26 cellular contexts compared by ENCODE assay signal in the genomic region with DNA sequence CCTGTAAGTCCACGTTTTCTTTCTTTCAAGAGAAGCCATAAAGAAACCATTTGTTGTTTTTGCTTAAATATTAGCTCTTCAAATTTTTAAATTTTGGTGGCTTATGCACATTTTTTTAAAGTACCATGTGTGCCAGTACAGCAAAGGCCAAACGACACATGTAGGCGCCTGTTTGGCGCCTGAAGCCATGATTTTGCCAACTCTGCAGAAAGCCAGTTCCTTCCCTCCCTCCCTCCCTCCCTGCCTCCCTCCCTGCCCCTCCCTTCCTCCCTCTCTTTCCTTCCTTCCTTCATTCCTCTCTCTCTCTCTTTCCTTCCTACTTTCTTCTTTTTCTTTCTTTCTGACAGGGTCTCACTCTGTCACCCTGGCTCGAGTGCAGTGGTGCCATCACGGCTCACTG.
A peak's percentile ranks its signal among the peaks of the same experiment; 100 is the strongest.
DNase-seq lines count a peak whose midpoint lies in the region; ATAC-seq and TF ChIP-seq lines count a peak whose summit lies in the region.
"Had no signal": no experiment of that assay in that cellular context is flagged by ENCODE, and none has a peak within 500 bp of the region (broad histone marks: within the 10 kb centered on the region; RNA-seq: fewer than 3 reads in every experiment).

No MANE protein-coding gene starts in this region.

- peak; percentile 48 for ATAC-seq in esophagus mucosa
- peak; percentile 33 to 66 for ATAC-seq in gastrocnemius medialis
- ATAC-seq: GM12878, Panc1, SK-N-SH treated with all-trans-retinoic acid at 6 μM for 48 hours had no signal

- H3K9me3 Mint-ChIP-seq in activated T-helper 1 cell treated with anti-CD3 and anti-CD28 coated beads, Interleukin-12 subunit alpha, Interleukin-12 subunit beta, Interleukin-2, Interleukin-4 antibody, amounts not matched to agents 30 ng/mL and 10 ng/mL and 1 ng/mL, durations not matched to agents 14 hours and 24 hours and 36 hours = no peaks in the 10 kb centered on the region

- no peaks in the 10 kb centered on the region for H3K36me3 ChIP-seq in gastrocnemius medialis
- H3K36me3 ChIP-seq: BLaER1, MG63 had no signal

- H3K36me3 Mint-ChIP-seq in activated T-helper 1 cell treated with anti-CD3 and anti-CD28 coated beads, Interleukin-12 subunit alpha, Interleukin-12 subunit beta, Interleukin-2, Interleukin-4 antibody, amounts not matched to agents 30 ng/mL and 10 ng/mL and 1 ng/mL, durations not matched to agents 14 hours and 24 hours and 36 hours (ENCODE audit: low read depth) = no peaks in the 10 kb centered on the region
- H3K36me3 Mint-ChIP-seq: CD4-positive, alpha-beta memory T cell had no signal

- H3K27me3 ChIP-seq in gastrocnemius medialis = no peaks in the 10 kb centered on the region
- H3K27me3 ChIP-seq: BLaER1, MG63 had no signal

- no peak overlapping the region for H3K27ac Mint-ChIP-seq in activated T-helper 1 cell treated with anti-CD3 and anti-CD28 coated beads, Interleukin-12 subunit alpha, Interleukin-12 subunit beta, Interleukin-2, Interleukin-4 antibody, amounts not matched to agents 30 ng/mL and 10 ng/mL and 1 ng/mL, durations not matched to agents 14 hours and 24 hours and 36 hours
- H3K27ac Mint-ChIP-seq: CD4-positive, alpha-beta memory T cell had no signal

- DNase-seq in NCI-H446 treated with DMSO at 0.1 percent for 48 hours (lab: John Stamatoyannopoulos, UW) (peak; percentile 68), gastrocnemius medialis (no peak), foreskin fibroblast (no peak), erythroblast (lab: John Stamatoyannopoulos, UW) (no peak)
- no peak for DNase-seq in activated CD4-positive, CD25-positive, alpha-beta regulatory T cell treated with anti-CD3 and anti-CD28 coated beads, Interleukin-2, amount 50 U/mL, for 72 hours
- DNase-seq in activated T-helper 1 cell treated with anti-CD3 and anti-CD28 coated beads, Interleukin-12 subunit alpha, Interleukin-12 subunit beta, Interleukin-2, Interleukin-4 antibody, amounts not matched to agents 30 ng/mL and 10 ng/mL and 1 ng/mL, durations not matched to agents 14 hours and 24 hours and 36 hours (ENCODE audit: low spot score) = no peak
- DNase-seq: ACHN; Caco-2; CD4-positive, alpha-beta memory T cell; DND-41; GOT3; HCEC 1CT; Kasumi-1; MG63; NCI-H1048; NCI-H146; NCI-H2227 treated with DMSO at 0.1 percent for 48 hours; NCI-H510A treated with DMSO at 0.1 percent for 48 hours; NCI-H774; NK-92 treated with Interleukin-12 subunit alpha and Interleukin-12 subunit beta, amount 100 ng/mL, for 24 hours; SIG-M5 had no signal

- H3K4me1 ChIP-seq in gastrocnemius medialis = peaks cover 43 to 50% of the 10 kb centered on the region in 2 donors
- H3K4me1 ChIP-seq: BLaER1 had no signal

- peak overlapping the region in 2 of 4 donors; percentile 78 to 83 for H3K27ac ChIP-seq in gastrocnemius medialis
- H3K27ac ChIP-seq: BLaER1 had no signal

- H3K4me3 Mint-ChIP-seq in activated T-helper 1 cell treated with anti-CD3 and anti-CD28 coated beads, Interleukin-12 subunit alpha, Interleukin-12 subunit beta, Interleukin-2, Interleukin-4 antibody, amounts not matched to agents 30 ng/mL and 10 ng/mL and 1 ng/mL, durations not matched to agents 14 hours and 24 hours and 36 hours = no peak overlapping the region
- H3K4me3 Mint-ChIP-seq: CD4-positive, alpha-beta memory T cell had no signal

- in situ Hi-C loops in gastrocnemius medialis (cut with MboI; ENCODE audit: low sequenced_read_pairs in 4 of 4) = no loop called here

- TF ChIP-seq CTCF in gastrocnemius medialis (IDR thresholded peaks at IDR 0.05 in 4 of 5, conservative IDR thresholded peaks at IDR 0.05 in 1 of 5) (no peak), foreskin fibroblast (IDR thresholded peaks at IDR 0.05; ENCODE audit: low read depth, low read length) (no peak)

- H3K4me3 ChIP-seq in gastrocnemius medialis (peak overlapping the region in 2 of 4 donors; percentile 6 to 49), foreskin fibroblast (ENCODE audit: low read depth in 1 of 2, low read length in 2 of 2) (no peak overlapping the region)
- H3K4me3 ChIP-seq: BLaER1, GM12878, MG63 had no signal

- no peaks in the 10 kb centered on the region for H3K27me3 Mint-ChIP-seq in activated T-helper 1 cell treated with anti-CD3 and anti-CD28 coated beads, Interleukin-12 subunit alpha, Interleukin-12 subunit beta, Interleukin-2, Interleukin-4 antibody, amounts not matched to agents 30 ng/mL and 10 ng/mL and 1 ng/mL, durations not matched to agents 14 hours and 24 hours and 36 hours (ENCODE audit: insufficient read depth)

- no peaks in the 10 kb centered on the region for H3K9me3 ChIP-seq in gastrocnemius medialis
- H3K9me3 ChIP-seq: BLaER1, Caco-2, MG63 had no signal

- TF ChIP-seq POLR2A in gastrocnemius medialis (IDR thresholded peaks at IDR 0.05) = no peak
- no peak for TF ChIP-seq POLR2A in erythroblast (IDR thresholded peaks at IDR 0.05; ENCODE audit: low read length)

- intact Hi-C loops in gastrocnemius medialis (cut with DNase I; ENCODE audit: low total_unique reads) = no loop called here
- intact Hi-C loops in activated T-helper 1 cell treated with anti-CD3 and anti-CD28 coated beads, Interleukin-12 subunit alpha, Interleukin-12 subunit beta, Interleukin-2, Interleukin-4 antibody, amounts not matched to agents 30 ng/mL and 10 ng/mL and 1 ng/mL, durations not matched to agents 14 hours and 24 hours and 36 hours (cut with micrococcal nuclease) = no loop called here

- H3K4me1 Mint-ChIP-seq in activated T-helper 1 cell treated with anti-CD3 and anti-CD28 coated beads, Interleukin-12 subunit alpha, Interleukin-12 subunit beta, Interleukin-2, Interleukin-4 antibody, amounts not matched to agents 30 ng/mL and 10 ng/mL and 1 ng/mL, durations not matched to agents 14 hours and 24 hours and 36 hours (ENCODE audit: low read depth) = no peaks in the 10 kb centered on the region
- H3K4me1 Mint-ChIP-seq: CD4-positive, alpha-beta memory T cell had no signal
